In the genomic region with DNA sequence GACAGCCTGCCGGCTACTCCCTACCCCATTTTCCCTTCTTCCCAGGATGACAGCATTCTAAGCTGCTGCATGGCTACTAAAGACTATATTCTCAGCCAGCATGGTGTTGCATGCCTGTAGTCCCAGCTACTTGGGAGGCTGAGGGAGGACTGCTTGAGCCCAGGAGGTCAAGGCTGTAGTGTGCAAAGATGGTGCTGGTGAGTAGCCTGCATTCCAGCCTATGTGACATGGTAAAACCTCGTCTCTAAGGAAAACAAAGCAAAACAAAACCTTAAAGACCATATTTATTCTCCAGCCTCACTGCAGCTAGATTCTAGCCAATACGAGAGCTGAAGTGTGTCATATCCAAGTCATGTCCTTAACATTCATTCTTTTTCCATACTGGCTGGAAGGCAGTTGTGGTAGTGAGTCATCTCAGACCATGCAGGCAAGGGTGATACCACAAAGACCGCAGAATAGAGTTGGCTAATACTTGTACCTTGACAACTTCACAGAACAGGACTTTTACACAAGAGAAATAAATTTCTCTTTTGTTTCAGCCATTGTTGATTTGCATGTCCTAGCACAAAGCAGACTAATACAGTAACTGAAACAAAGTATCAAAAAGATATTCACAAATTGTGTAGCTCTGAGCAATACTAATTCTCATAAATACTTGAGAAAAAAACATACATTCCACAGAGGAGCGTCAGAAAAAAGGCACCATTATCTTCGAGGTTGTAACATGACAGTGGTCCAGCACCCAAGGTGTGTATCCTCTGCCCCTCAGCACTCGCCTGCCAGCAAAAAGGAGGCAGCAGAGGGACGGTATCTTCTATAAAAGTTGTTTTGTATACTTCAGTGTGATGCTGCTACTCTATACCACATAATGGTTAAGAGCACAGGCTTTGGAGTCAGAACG, we compare ENCODE assay signal across 8 cellular contexts. TPM values are rescaled to one million over a fixed set of nuclear protein-coding genes. Genes with fewer than 3 reads are reported as not detected.
DNase-seq lines count a peak whose midpoint lies in the region; ATAC-seq and TF ChIP-seq lines count a peak whose summit lies in the region.

No MANE protein-coding gene starts in this region.

- peaks cover 15% of the 10 kb centered on the region for H3K36me3 ChIP-seq in PC-9 (ENCODE audit: low read depth)
- peaks cover 15% of the 10 kb centered on the region for H3K36me3 ChIP-seq in brain microvascular endothelial cell (replicated peaks)
- peaks cover 6% of the 10 kb centered on the region for H3K36me3 ChIP-seq in colonic mucosa
- H3K36me3 ChIP-seq in BE2C, result peaks cover 3% of the 10 kb centered on the region; the same call in 1 of the 2 replicates

- H4K20me1 ChIP-seq in PC-9 (ENCODE audit: insufficient read depth), result no peaks in the 10 kb centered on the region

- H3K27ac ChIP-seq in PC-9 (peak overlapping the region; percentile 70), brain microvascular endothelial cell (peak overlapping the region; percentile 94), colonic mucosa (no peak overlapping the region)

- H3K27me3 ChIP-seq in PC-9 (ENCODE audit: insufficient read depth, low read depth) (no peaks in the 10 kb centered on the region), brain microvascular endothelial cell (replicated peaks) (no peaks in the 10 kb centered on the region), colonic mucosa (no peaks in the 10 kb centered on the region), BE2C (no peaks in the 10 kb centered on the region)

- peaks cover 24% of the 10 kb centered on the region for H3K36me3 Mint-ChIP-seq in mesothelial cell of epicardium

- H3K27me3 Mint-ChIP-seq in mesothelial cell of epicardium (ENCODE audit: low read depth), result no peaks in the 10 kb centered on the region

- H3K4me3 ChIP-seq in PC-9 (peak overlapping the region; percentile 26; the same call in 1 of the 2 replicates), brain microvascular endothelial cell (ENCODE audit: low read depth, low read length) (no peak overlapping the region), colonic mucosa (no peak overlapping the region), BE2C (ENCODE audit: low read depth, low read length) (no peak overlapping the region)

- in situ Hi-C loops in brain microvascular endothelial cell (cut with HindIII; ENCODE audit: low pct_ligation_motif_present, low sequenced_read_pairs), result no loop called here

- H2AFZ ChIP-seq in PC-9, result no peak overlapping the region

- ATAC-seq in GM18520 (IDR thresholded peaks at IDR 0.05; ENCODE audit: unreplicated experiment), result peak; percentile 74
- peak; percentile 85 for ATAC-seq in HG02852 (IDR thresholded peaks at IDR 0.05; ENCODE audit: unreplicated experiment)

- H3K4me2 ChIP-seq in PC-9, result peak overlapping the region; percentile 67

- H3K4me1 ChIP-seq in PC-9 (replicated peaks; ENCODE audit: insufficient read depth) (peaks cover 31% of the 10 kb centered on the region), colonic mucosa (no peaks in the 10 kb centered on the region), BE2C (no peaks in the 10 kb centered on the region)

- POLR2A ChIA-PET in PC-9 (lab: Charles Lee; ENCODE audit: unreplicated experiment), result interaction anchor here (0.5 to 1.3 kb wide), 6 partner anchors 15 to 673 kb away, joined by 3 to 17 read pairs (median 6); a partner anchor contains a TSS

- H3K9ac ChIP-seq in colonic mucosa (ENCODE audit: low read depth in 2 of 2, low read length in 2 of 2), result no peak overlapping the region

- CTCF ChIA-PET in PC-9 (lab: Charles Lee), result interaction anchor here (0.6 to 0.9 kb wide), 3 partner anchors 217 to 259 kb away, joined by 3 to 4 read pairs (median 3); a partner anchor contains a TSS

- intact Hi-C loops in PC-9 (cut with micrococcal nuclease; ENCODE audit: unreplicated experiment) (loop anchor here (1.0 to 2.0 kb wide), 2 partner anchors 144 to 221 kb away; no protein-coding TSS in a partner anchor), colonic mucosa (cut with DNase I) (no loop called here)

- H3K9me2 ChIP-seq in PC-9 (ENCODE audit: insufficient read depth), result no peaks in the 10 kb centered on the region; the same call in 1 of the 2 replicates

- peaks cover 23% of the 10 kb centered on the region for H3F3A ChIP-seq in PC-9 (ENCODE audit: insufficient read depth, low read depth)

- no peaks in the 10 kb centered on the region for H3K9me3 ChIP-seq in PC-9 (ENCODE audit: insufficient read depth, low read depth)
- H3K9me3 ChIP-seq in colonic mucosa, result no peaks in the 10 kb centered on the region
- H3K9me3 ChIP-seq in BE2C, result no peaks in the 10 kb centered on the region

- H3K27ac Mint-ChIP-seq in mesothelial cell of epicardium, result peak overlapping the region; percentile 76

- no TSS peak for BruUV-seq in PC-9 (replicated peaks; lab: Mats Ljungman, UMichigan)

- DNase-seq in PC-9, result peak; percentile 77 to 98
- DNase-seq in brain microvascular endothelial cell, result peak; percentile 99
- no peak for DNase-seq in mesothelial cell of epicardium (ENCODE audit: low spot score in 2 of 2, unreplicated experiment in 2 of 2)
- no peak for DNase-seq in NCI-H1436 treated with DMSO at 0.1 percent for 48 hours (lab: John Stamatoyannopoulos, UW)
- DNase-seq in colonic mucosa, result no peak
- no peak for DNase-seq in BE2C

- no peak for TF ChIP-seq CTCF in PC-9 (conservative IDR thresholded peaks at IDR 0.05)
- no peak for TF ChIP-seq CTCF in brain microvascular endothelial cell (IDR thresholded peaks at IDR 0.05; ENCODE audit: low read depth, low read length, missing control alignments)
- TF ChIP-seq CTCF in mesothelial cell of epicardium (IDR thresholded peaks at IDR 0.05; ENCODE audit: unreplicated experiment), result no peak
- no peak for TF ChIP-seq CTCF in colonic mucosa (IDR thresholded peaks at IDR 0.05)
- TF ChIP-seq CTCF in BE2C (IDR thresholded peaks at IDR 0.05; ENCODE audit: low read depth, low read length), result no peak

- H3K9me3 Mint-ChIP-seq in mesothelial cell of epicardium, result no peaks in the 10 kb centered on the region

- no peaks in the 10 kb centered on the region for H3K4me1 Mint-ChIP-seq in mesothelial cell of epicardium

- no peak overlapping the region for H3K4me3 Mint-ChIP-seq in mesothelial cell of epicardium

- H3K79me2 ChIP-seq in PC-9 (ENCODE audit: low read depth), result peaks cover 7% of the 10 kb centered on the region; the same call in 1 of the 2 replicates

RNA-seq across cellular contexts. Expression of a gene that starts 14.8 kb away (rescaled TPM):
- total RNA-seq in PC-9 (2021) (35.2 and 42.8 TPM in 2 replicates), mesothelial cell of epicardium (90.1 to 92.4 TPM (median 91.2 TPM) in 3 replicates), colonic mucosa (10 to 100 TPM; 53.6 to 65.7 TPM)
- polyA plus RNA-seq in BE2C (2012; ENCODE audit: insufficient read depth, insufficient read length, low read depth), result 14.8 TPM

RNA-seq across cellular contexts. Expression of a gene that starts 15.0 kb away (rescaled TPM):
- total RNA-seq in PC-9 (2021), result 82.3 and 91.2 TPM in 2 replicates
- total RNA-seq in mesothelial cell of epicardium, result 105 to 120 TPM (median 116 TPM) in 3 replicates
- total RNA-seq in colonic mucosa, result 10 to 100 TPM; 49.9 to 75.5 TPM
- polyA plus RNA-seq in BE2C (2012; ENCODE audit: insufficient read depth, insufficient read length, low read depth), result 75.2 TPM

RNA-seq across cellular contexts. Expression of a gene that starts 34.7 kb away (rescaled TPM):
- total RNA-seq in PC-9 (2021) (42.1 and 48.6 TPM in 2 replicates), mesothelial cell of epicardium (73.0 to 79.2 TPM (median 76.2 TPM) in 3 replicates), colonic mucosa (10 to 100 TPM; 29.0 to 36.2 TPM)
- 40.6 TPM for polyA plus RNA-seq in BE2C (2012; ENCODE audit: insufficient read depth, insufficient read length, low read depth)

RNA-seq across cellular contexts. Expression of a gene that starts 35.0 kb away (rescaled TPM):
- total RNA-seq in PC-9 (2021), result 91.9 and 104 TPM in 2 replicates
- total RNA-seq in mesothelial cell of epicardium, result 81.9 to 82.7 TPM (median 82.5 TPM) in 3 replicates
- total RNA-seq in colonic mucosa, result 100 to 1,000 TPM in 1 of 2 donors, 10 to 100 TPM in 1; 95.6 to 136 TPM
- 134 TPM for polyA plus RNA-seq in BE2C (2012; ENCODE audit: insufficient read depth, insufficient read length, low read depth)

Comparison
In these comparisons a context has a peak if more than half of its experiments do, and no peak if none do; other contexts are left out.
1. DNase-seq: peak in PC-9 (2 of 2) and brain microvascular endothelial cell (single experiment); none in mesothelial cell of epicardium (0 of 2), NCI-H1436 treated with DMSO at 0.1 percent for 48 hours (single experiment), colonic mucosa (single experiment) and BE2C (single experiment).